In the genomic region with DNA sequence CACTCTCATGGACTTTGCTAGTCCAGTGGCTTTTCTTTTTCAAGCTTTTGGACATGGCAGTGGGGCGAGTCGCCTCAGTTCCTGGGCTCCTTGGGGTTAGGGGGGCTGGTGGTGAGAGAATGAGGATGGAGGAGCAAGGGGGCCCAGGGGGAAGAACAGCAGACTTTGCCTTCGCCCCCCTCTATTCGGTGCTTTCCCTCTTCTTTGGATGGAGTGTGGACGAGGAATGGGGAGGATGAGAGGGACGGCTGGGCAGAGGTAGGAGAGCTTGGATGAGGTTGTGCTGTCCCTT, we compare ENCODE assay signal across 10 cellular contexts. TPM values are rescaled to one million over a fixed set of nuclear protein-coding genes. Genes with fewer than 3 reads are reported as not detected.
DNase-seq lines count a peak whose midpoint lies in the region; ATAC-seq and TF ChIP-seq lines count a peak whose summit lies in the region.
"Had no signal": no experiment of that assay in that cellular context is flagged by ENCODE, and none has a peak within 500 bp of the region (broad histone marks: within the 10 kb centered on the region; RNA-seq: fewer than 3 reads in every experiment).

No MANE protein-coding gene starts in this region.

- TF ChIP-seq CTCF in BJ (IDR thresholded peaks at IDR 0.05; ENCODE audit: insufficient read depth, low read depth, low read length) (no peak), fibroblast of villous mesenchyme (IDR thresholded peaks at IDR 0.05; ENCODE audit: insufficient read depth, low read depth, low read length) (no peak), parathyroid adenoma (IDR thresholded peaks at IDR 0.05) (no peak)

- H3K36me3 ChIP-seq in BJ (ENCODE audit: control insufficient read depth, insufficient read depth, low read length): peaks cover 2% of the 10 kb centered on the region; the same call in 1 of the 2 replicates
- no peaks in the 10 kb centered on the region for H3K36me3 ChIP-seq in SK-N-MC (ENCODE audit: insufficient read depth, low read length)
- H3K36me3 ChIP-seq in parathyroid adenoma (ENCODE audit: control insufficient read depth, insufficient read depth, low read length): no peaks in the 10 kb centered on the region

- H3K4me1 ChIP-seq in parathyroid adenoma: peaks cover 3% of the 10 kb centered on the region

- H3K4me3 ChIP-seq in BJ (ENCODE audit: low read depth, low read length) (peak overlapping the region; percentile 70), SK-N-MC (peak overlapping the region; percentile 88), fibroblast of villous mesenchyme (ENCODE audit: low read depth, low read length) (peak overlapping the region; percentile 94), parathyroid adenoma (ENCODE audit: low read depth, low read length) (peak overlapping the region; percentile 78)

- POLR2A ChIA-PET in BJ (lab: Charles Lee): interaction anchor here (0.5 kb wide), 1 partner anchor 503 kb away, joined by 3 read pairs; no protein-coding TSS in a partner anchor

- H3K9me3 ChIP-seq in SK-N-MC (ENCODE audit: low read depth, low read length): no peaks in the 10 kb centered on the region
- no peaks in the 10 kb centered on the region for H3K9me3 ChIP-seq in parathyroid adenoma (ENCODE audit: control insufficient read depth, low read length)

- H3K27me3 ChIP-seq in BJ (ENCODE audit: control insufficient read depth, insufficient read depth, low read length) (no peaks in the 10 kb centered on the region), parathyroid adenoma (ENCODE audit: control insufficient read depth, insufficient read depth, low read length) (no peaks in the 10 kb centered on the region)

- ATAC-seq in sciatic nerve (no peak), GM19023 (IDR thresholded peaks at IDR 0.05; ENCODE audit: unreplicated experiment) (no peak), HG03571 (IDR thresholded peaks at IDR 0.05; ENCODE audit: unreplicated experiment) (no peak)
- ATAC-seq: effector memory CD8-positive, alpha-beta T cell; HCT116 had no signal

- H3K4me2 ChIP-seq in parathyroid adenoma (ENCODE audit: low read length): peak overlapping the region; percentile 87

- H3K79me2 ChIP-seq in parathyroid adenoma: no peaks in the 10 kb centered on the region

- H3K27ac ChIP-seq in SK-N-MC (no peak overlapping the region), parathyroid adenoma (peak overlapping the region; percentile 94)

- DNase-seq in BJ (ENCODE audit: low read depth) (no peak), SK-N-MC (ENCODE audit: low read depth, low spot score) (no peak), fibroblast of villous mesenchyme (ENCODE audit: low read depth) (no peak), T-helper 9 cell (no peak), sciatic nerve (ENCODE audit: low spot score) (no peak)
- DNase-seq: effector memory CD8-positive, alpha-beta T cell had no signal

- peak overlapping the region; percentile 82 for H2AFZ ChIP-seq in parathyroid adenoma

- intact Hi-C loops in sciatic nerve (cut with DNase I): no loop called here

- H3K9ac ChIP-seq in SK-N-MC (ENCODE audit: insufficient read length) (no peak overlapping the region), parathyroid adenoma (peak overlapping the region; percentile 77)

- CTCF ChIA-PET in BJ (lab: Yijun Ruan, JAX): interaction anchor here (0.7 to 2.2 kb wide), 3 partner anchors 19 to 289 kb away, joined by 3 to 6 read pairs (median 5); no protein-coding TSS in a partner anchor

RNA-seq across cellular contexts. Expression of a gene that starts 0.3 kb away (rescaled TPM):
- 0.81 and 1.2 TPM in 2 replicates for polyA plus RNA-seq in BJ (2011; rRNA removed)
- 14.6 and 16.5 TPM in 2 replicates for polyA minus RNA-seq in BJ (2011; rRNA and poly(A)+ RNA removed)
- 20.0 and 24.6 TPM in 2 replicates for total RNA-seq in fibroblast of villous mesenchyme
- 51.3 TPM for total RNA-seq in sciatic nerve
